ENCODE assay signal across 1 cellular context in the genomic region with DNA sequence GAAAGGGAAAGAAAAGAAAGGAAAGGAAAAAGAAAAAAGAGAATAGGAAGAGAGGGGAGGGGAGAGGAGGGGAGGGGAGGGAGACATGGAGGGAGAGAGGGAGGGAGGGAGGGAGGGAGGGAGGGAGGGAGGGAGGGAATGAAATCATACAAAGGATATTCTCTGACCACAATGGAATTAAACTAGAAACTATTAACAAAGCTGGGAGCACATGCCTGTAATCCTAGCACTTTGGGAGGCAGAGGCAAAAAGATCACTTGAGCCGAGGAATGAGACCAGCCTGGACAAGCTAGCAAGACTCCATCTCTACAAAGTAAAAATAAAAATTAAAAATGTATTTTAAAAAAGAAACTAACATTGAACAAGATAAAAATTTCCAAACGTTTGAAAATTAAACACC.
TF ChIP-seq lines count a peak whose summit lies in the region.

No MANE protein-coding gene starts in this region.

TF ChIP-seq in IMR-90, 13 proteins besides CTCF, POLR2A, EP300 and RAD21:
- TF ChIP-seq RFX5 (IDR thresholded peaks at IDR 0.05; ENCODE audit: low read depth, low read length), result no peak
TF ChIP-seq in IMR-90: peak in this region for 0.
